25 cellular contexts compared by ENCODE assay signal in the genomic region with DNA sequence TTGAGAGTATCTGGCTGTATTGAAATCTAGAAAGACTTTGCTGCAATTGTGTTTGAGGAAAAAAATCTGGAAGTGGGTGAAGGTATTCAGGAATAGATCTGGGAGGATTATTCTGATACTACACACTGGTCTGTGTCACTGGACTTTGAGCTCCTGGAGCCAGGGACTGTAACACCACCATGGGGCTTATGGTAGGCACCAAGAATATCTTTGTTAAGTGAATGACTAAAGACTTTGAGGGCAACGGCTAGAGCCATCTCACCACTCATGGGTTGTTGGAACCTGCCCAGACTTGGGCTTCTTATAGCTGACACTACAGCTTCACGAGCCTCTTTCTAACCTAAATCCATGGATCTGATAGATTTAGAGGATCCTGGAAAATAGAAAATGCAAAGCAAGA. TPM values are rescaled to one million over a fixed set of nuclear protein-coding genes. Genes with fewer than 3 reads are reported as not detected.
DNase-seq lines count a peak whose midpoint lies in the region; ATAC-seq and TF ChIP-seq lines count a peak whose summit lies in the region.
"Had no signal": no experiment of that assay in that cellular context is flagged by ENCODE, and none has a peak within 500 bp of the region (broad histone marks: within the 10 kb centered on the region; RNA-seq: fewer than 3 reads in every experiment).

No MANE protein-coding gene starts in this region.

- H3K27ac ChIP-seq in right atrium auricular region = peak overlapping the region in 1 of 2 donors; percentile 34
- H3K27ac ChIP-seq: lower lobe of right lung, WERI-Rb-1 had no signal

- intact Hi-C loops in left ventricle myocardium superior (cut with micrococcal nuclease) (no loop called here), lower leg skin (cut with DNase I; ENCODE audit: low total_unique reads) (no loop called here)

- peak overlapping the region; percentile 21 to 66 for H3K27ac Mint-ChIP-seq in effector memory CD8-positive, alpha-beta T cell
- H3K27ac Mint-ChIP-seq in naive B cell = peak overlapping the region in 5 of 6 donors; percentile 15 to 83 (median 76)
- no peak overlapping the region for H3K27ac Mint-ChIP-seq in type B pancreatic cell

- H3K9me3 ChIP-seq in right atrium auricular region = no peaks in the 10 kb centered on the region
- H3K9me3 ChIP-seq: lower lobe of right lung had no signal

- peaks cover 0 to 44% of the 10 kb centered on the region in 2 donors for H3K4me1 ChIP-seq in right atrium auricular region

- TF ChIP-seq POLR2A in lower leg skin (IDR thresholded peaks at IDR 0.05) = no peak

- no peaks in the 10 kb centered on the region for H3K27me3 Mint-ChIP-seq in effector memory CD8-positive, alpha-beta T cell
- H3K27me3 Mint-ChIP-seq in naive B cell (no peaks in the 10 kb centered on the region), type B pancreatic cell (no peaks in the 10 kb centered on the region)
- H3K27me3 Mint-ChIP-seq: progenitor cell of endocrine pancreas had no signal

- H3K4me3 ChIP-seq in right atrium auricular region (no peak overlapping the region), lower leg skin (ENCODE audit: low read depth, poor library complexity, severe bottlenecking) (no peak overlapping the region)
- H3K4me3 ChIP-seq: dorsolateral prefrontal cortex, lower lobe of right lung, skin epidermis had no signal

- H3K4me3 Mint-ChIP-seq in effector memory CD8-positive, alpha-beta T cell = no peak overlapping the region
- H3K4me3 Mint-ChIP-seq in naive B cell (no peak overlapping the region), type B pancreatic cell (no peak overlapping the region)

- H3K27me3 ChIP-seq in right atrium auricular region = no peaks in the 10 kb centered on the region
- H3K27me3 ChIP-seq: dorsolateral prefrontal cortex had no signal

- peaks cover 29 to 45% of the 10 kb centered on the region in 2 donors for H3K4me1 Mint-ChIP-seq in effector memory CD8-positive, alpha-beta T cell (ENCODE audit: low read depth in 2 of 2)
- peaks cover 37 to 59% (median 49%) of the 10 kb centered on the region in 3 donors for H3K4me1 Mint-ChIP-seq in naive B cell
- peaks cover 21% of the 10 kb centered on the region for H3K4me1 Mint-ChIP-seq in type B pancreatic cell (ENCODE audit: unreplicated experiment)

- peaks cover 43% of the 10 kb centered on the region for H3K36me3 Mint-ChIP-seq in effector memory CD8-positive, alpha-beta T cell (ENCODE audit: insufficient read depth)
- peaks cover 18 to 31% of the 10 kb centered on the region in 2 donors for H3K36me3 Mint-ChIP-seq in naive B cell
- peaks cover 38% of the 10 kb centered on the region for H3K36me3 Mint-ChIP-seq in type B pancreatic cell

- ATAC-seq in left ventricle myocardium superior (peak; percentile 50), naive B cell (ENCODE audit: low read depth in 2 of 2) (no peak), GM21717 (IDR thresholded peaks at IDR 0.05; ENCODE audit: unreplicated experiment) (no peak)
- ATAC-seq in effector memory CD8-positive, alpha-beta T cell (replicated peaks) = no peak
- ATAC-seq: lower lobe of right lung had no signal

- no peaks in the 10 kb centered on the region for H3K9me3 Mint-ChIP-seq in effector memory CD8-positive, alpha-beta T cell
- no peaks in the 10 kb centered on the region for H3K9me3 Mint-ChIP-seq in naive B cell
- H3K9me3 Mint-ChIP-seq in type B pancreatic cell = no peaks in the 10 kb centered on the region

- 68 to 74% methylated on average over 2 of the region's 2 CpGs for WGBS in lower leg skin, 2 donors

- DNase-seq in left ventricle myocardium superior (no peak), right atrium auricular region (ENCODE audit: low spot score) (no peak), naive B cell (no peak), type B pancreatic cell (ENCODE audit: extremely low spot score, unreplicated experiment) (no peak), lower leg skin (ENCODE audit: low spot score in 2 of 2) (no peak), NCI-H128 (lab: John Stamatoyannopoulos, UW; ENCODE audit: unreplicated experiment) (no peak)
- no peak for DNase-seq in effector memory CD8-positive, alpha-beta T cell
- DNase-seq: ACHN; activated gamma-delta T cell; dorsolateral prefrontal cortex; glutamatergic neuron; IMR-90; islet precursor cell; lower lobe of right lung; NCI-H1092; NCI-H187; NCI-H526 treated with DMSO at 0.1 percent for 48 hours; SHP77 treated with DMSO at 0.1 percent for 48 hours; stimulated activated CD4-positive, alpha-beta T cell treated with anti-CD3 and anti-CD28 coated beads, Interleukin-1b, Interleukin-23, amount 100 ng/mL, for 48 hours; T-helper 9 cell; trophoblast cell; WERI-Rb-1 had no signal

- no peak for TF ChIP-seq CTCF in right atrium auricular region (IDR thresholded peaks at IDR 0.05)
- TF ChIP-seq CTCF in type B pancreatic cell (conservative IDR thresholded peaks at IDR 0.05) = no peak
- no peak for TF ChIP-seq CTCF in lower leg skin (IDR thresholded peaks at IDR 0.05)

- peaks cover 87% of the 10 kb centered on the region for H3K36me3 ChIP-seq in right atrium auricular region

RNA-seq across cellular contexts. Expression of a gene that starts 10.2 kb away (rescaled TPM):
- total RNA-seq in left ventricle myocardium superior (31.6 TPM), right atrium auricular region (10 to 100 TPM; 23.7 to 29.1 TPM), type B pancreatic cell (ENCODE audit: low replicate concordance) (34.1 and 36.4 TPM in 2 replicates), lower leg skin (10 to 100 TPM; 39.3 to 53.6 (median 47.1) TPM)
- 10 to 100 TPM; 25.7 to 59.9 (median 41.2) TPM for polyA plus RNA-seq in naive B cell (ENCODE audit: low read depth in 6 of 6)

RNA-seq across cellular contexts. Expression of a gene that starts 35.7 kb away (rescaled TPM):
- total RNA-seq in left ventricle myocardium superior (49.4 TPM), right atrium auricular region (10 to 100 TPM; 44.0 to 51.1 TPM), type B pancreatic cell (ENCODE audit: low replicate concordance) (51.4 and 53.7 TPM in 2 replicates), lower leg skin (10 to 100 TPM; 55.3 to 81.5 (median 65.6) TPM)
- polyA plus RNA-seq in naive B cell (ENCODE audit: low read depth in 6 of 6) = 10 to 100 TPM; 41.6 to 76.4 (median 54.2) TPM

RNA-seq across cellular contexts. Expression of a gene that starts 36.0 kb away (rescaled TPM):
- total RNA-seq in left ventricle myocardium superior = 161 TPM
- 100 to 1,000 TPM; 162 to 166 TPM for total RNA-seq in right atrium auricular region
- 10 to 100 TPM; 45.7 to 85.6 (median 73.2) TPM for polyA plus RNA-seq in naive B cell (ENCODE audit: low read depth in 6 of 6)
- 92.6 and 113 TPM in 2 replicates for total RNA-seq in type B pancreatic cell (ENCODE audit: low replicate concordance)
- total RNA-seq in lower leg skin = 100 to 1,000 TPM; 122 to 220 (median 172) TPM
